In the genomic region with DNA sequence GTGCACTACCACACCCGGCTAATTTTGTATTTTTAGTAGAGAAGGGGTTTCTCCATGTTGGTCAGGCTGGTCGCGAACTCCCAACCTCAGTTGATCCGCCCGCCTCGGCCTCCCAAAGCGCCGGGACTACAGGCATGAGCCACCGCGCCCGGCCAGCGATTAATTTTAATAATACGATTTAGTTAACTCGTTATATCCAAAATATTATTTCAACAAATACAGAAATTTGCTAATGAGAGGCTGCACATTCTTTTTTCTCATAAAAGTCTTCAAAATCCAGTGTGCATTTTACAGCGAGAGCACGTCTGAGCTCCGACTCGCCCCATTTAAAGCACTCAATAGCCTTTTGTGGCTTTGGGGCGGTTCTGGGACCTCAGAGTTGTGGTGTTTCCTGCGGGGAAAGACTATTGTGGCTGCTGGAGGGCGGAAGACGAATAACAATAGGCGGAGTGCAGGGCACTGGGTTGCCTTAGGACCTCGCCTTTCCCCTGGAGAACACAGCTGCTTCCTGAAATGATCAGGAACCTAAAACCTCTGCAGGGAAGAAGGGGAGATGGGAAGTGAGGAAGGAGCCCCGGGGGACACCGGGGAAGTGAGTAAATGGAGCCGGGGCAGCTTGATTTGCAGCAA, we compare ENCODE assay signal across 9 cellular contexts. TPM values are rescaled to one million over a fixed set of nuclear protein-coding genes. Genes with fewer than 3 reads are reported as not detected.
DNase-seq lines count a peak whose midpoint lies in the region; ATAC-seq, FAIRE-seq and TF ChIP-seq lines count a peak whose summit lies in the region.
"Had no signal": no experiment of that assay in that cellular context is flagged by ENCODE, and none has a peak within 500 bp of the region (broad histone marks: within the 10 kb centered on the region; RNA-seq: fewer than 3 reads in every experiment).

No MANE protein-coding gene starts in this region.

- peaks cover 22% of the 10 kb centered on the region for H3K4me1 Mint-ChIP-seq in osteocyte (ENCODE audit: unreplicated experiment)

- no CpG with 5 or more reads among the region's 27 CpGs for WGBS in neuronal stem cell (ENCODE audit: extremely low coverage in 2 of 2, insufficient read length in 2 of 2, insufficient replicate concordance in 1 of 2), 2 donors

- TF ChIP-seq CTCF in endothelial cell of umbilical vein (IDR thresholded peaks at IDR 0.05; ENCODE audit: extremely low read depth in 1 of 2, insufficient read depth in 1 of 2, low read depth in 1 of 2, low read length in 2 of 2) (no peak), osteocyte (IDR thresholded peaks at IDR 0.05) (no peak)

- H2BK12ac ChIP-seq in neuronal stem cell (ENCODE audit: low read length): no peak overlapping the region

- BruUV-seq in endothelial cell of umbilical vein (replicated peaks; lab: Mats Ljungman, UMichigan): no TSS peak

- no peak overlapping the region for H3K23ac ChIP-seq in neuronal stem cell (ENCODE audit: low read depth, low read length, poor library complexity)

- H3K18ac ChIP-seq in neuronal stem cell (ENCODE audit: low read length): peak overlapping the region; percentile 46

- H2AFZ ChIP-seq in endothelial cell of umbilical vein (ENCODE audit: low read depth, low read length) (peak overlapping the region; percentile 33), neuronal stem cell (ENCODE audit: low read length) (peak overlapping the region; percentile 87)

- ATAC-seq in GM21576 (IDR thresholded peaks at IDR 0.05; ENCODE audit: unreplicated experiment) (no peak), HG03097 (IDR thresholded peaks at IDR 0.05; ENCODE audit: low FRiP score, unreplicated experiment) (no peak)

- H4K8ac ChIP-seq in neuronal stem cell (ENCODE audit: low read depth, low read length): no peak overlapping the region

- H3K4me2 ChIP-seq in endothelial cell of umbilical vein (ENCODE audit: insufficient read depth, low read length) (peak overlapping the region; percentile 3), neuronal stem cell (ENCODE audit: insufficient read depth, low read length, poor library complexity, severe bottlenecking) (peak overlapping the region; percentile 22)

- H3K4me3 ChIP-seq in endothelial cell of umbilical vein (replicated peaks in 1 of 3; ENCODE audit: insufficient read depth in 1 of 3, low read depth in 1 of 3, low read length in 3 of 3) (no peak overlapping the region), neuronal stem cell (ENCODE audit: low read length in 2 of 2) (no peak overlapping the region)

- no peaks in the 10 kb centered on the region for H4K20me1 ChIP-seq in endothelial cell of umbilical vein (replicated peaks; ENCODE audit: control insufficient read depth, extremely low read depth, insufficient read depth, low read length)

- H3K9me3 ChIP-seq in ES-I3 (ENCODE audit: control insufficient read depth, insufficient read depth, low read length): no peaks in the 10 kb centered on the region
- no peaks in the 10 kb centered on the region for H3K9me3 ChIP-seq in endothelial cell of umbilical vein (replicated peaks; ENCODE audit: control insufficient read depth, insufficient read depth, low read length)
- peaks cover 0 to 2% of the 10 kb centered on the region in 2 donors for H3K9me3 ChIP-seq in neuronal stem cell (replicated peaks in 1 of 2; ENCODE audit: control insufficient read depth in 2 of 2, insufficient read depth in 1 of 2, low read depth in 1 of 2, low read length in 2 of 2)

- H3K27me3 Mint-ChIP-seq in osteocyte (ENCODE audit: unreplicated experiment): peaks cover 16% of the 10 kb centered on the region

- no peak overlapping the region for H3K14ac ChIP-seq in neuronal stem cell (ENCODE audit: low read length)

- no peak overlapping the region for H2AK5ac ChIP-seq in neuronal stem cell (ENCODE audit: low read depth, low read length)

- no peaks in the 10 kb centered on the region for H3K79me2 ChIP-seq in endothelial cell of umbilical vein (ENCODE audit: control insufficient read depth, insufficient read depth, low read length)

- H3K36me3 Mint-ChIP-seq in osteocyte (ENCODE audit: unreplicated experiment): no peaks in the 10 kb centered on the region

- FAIRE-seq in endothelial cell of umbilical vein (lab: Jason Lieb, UNC): peak; percentile 94

- dilution Hi-C loops in endothelial cell of umbilical vein (cut with MboI; ENCODE audit: extremely low pct_ligation_motif_present, low sequenced_read_pairs): no loop called here

- no peak overlapping the region for H3K4ac ChIP-seq in neuronal stem cell (ENCODE audit: low read length)

- H2BK5ac ChIP-seq in neuronal stem cell (ENCODE audit: low read length): no peak overlapping the region

- H3K79me1 ChIP-seq in neuronal stem cell (ENCODE audit: low read depth, low read length): no peaks in the 10 kb centered on the region

- TF ChIP-seq POLR2A in endothelial cell of umbilical vein (IDR thresholded peaks at IDR 0.05; ENCODE audit: low read depth, low read length): peak; percentile 31

- CTCF ChIA-PET in endothelial cell of umbilical vein (lab: Charles Lee): interaction anchor here (0.8 to 3.4 kb wide), 15 partner anchors 9 to 78 kb away, joined by 3 to 29 read pairs (median 5); partner anchors contain the start of genes HCFC1R1, THOC6 and ZNF205

- H3K27me3 ChIP-seq in endothelial cell of umbilical vein (ENCODE audit: control insufficient read depth in 2 of 2, insufficient read depth in 2 of 2, low read length in 2 of 2) (no peaks in the 10 kb centered on the region), neuronal stem cell (ENCODE audit: control insufficient read depth in 3 of 3, insufficient read depth in 3 of 3, low read depth in 1 of 3, low read length in 3 of 3) (peaks cover 0 to 24% (median 6%) of the 10 kb centered on the region in 3 experiments)

- H3K9me3 Mint-ChIP-seq in osteocyte (ENCODE audit: unreplicated experiment): no peaks in the 10 kb centered on the region

- DNase-seq in NCI-H69 (lab: John Stamatoyannopoulos, UW) (peak; percentile 57), endothelial cell of umbilical vein (ENCODE audit: low read depth, low spot score) (peak; percentile 91), neuronal stem cell (ENCODE audit: low spot score) (peak; percentile 51), osteocyte (ENCODE audit: extremely low spot score, unreplicated experiment) (no peak), SK-N-DZ (ENCODE audit: low spot score) (no peak)

- H2BK120ac ChIP-seq in neuronal stem cell (ENCODE audit: low read depth, low read length): no peak overlapping the region

- peak overlapping the region; percentile 53 for H3K27ac ChIP-seq in endothelial cell of umbilical vein (ENCODE audit: insufficient read depth, low read depth, low read length)
- peak overlapping the region; percentile 67 for H3K27ac ChIP-seq in neuronal stem cell (replicated peaks; ENCODE audit: low read length)

- H3K4me3 Mint-ChIP-seq in osteocyte (ENCODE audit: unreplicated experiment): no peak overlapping the region

- no peak overlapping the region for H2BK15ac ChIP-seq in neuronal stem cell (ENCODE audit: low read length)

- POLR2A ChIA-PET in endothelial cell of umbilical vein (lab: Charles Lee): interaction anchor here (0.6 to 1.3 kb wide), 4 partner anchors 14 to 342 kb away, joined by 3 to 5 read pairs (median 4); no protein-coding TSS in a partner anchor

- H3K9ac ChIP-seq in ES-I3 (ENCODE audit: low read depth, low read length): peak overlapping the region; percentile 52; the same call in 1 of the 2 replicates
- H3K9ac ChIP-seq in endothelial cell of umbilical vein (replicated peaks; ENCODE audit: extremely low read depth, insufficient read depth, low read length): no peak overlapping the region
- H3K9ac ChIP-seq in neuronal stem cell (ENCODE audit: low read depth, low read length, poor library complexity): no peak overlapping the region

- H4K91ac ChIP-seq in neuronal stem cell (ENCODE audit: low read depth, low read length, poor library complexity): no peak overlapping the region

- no peaks in the 10 kb centered on the region for H3K36me3 ChIP-seq in ES-I3 (ENCODE audit: insufficient read depth, low read length)
- H3K36me3 ChIP-seq in endothelial cell of umbilical vein (ENCODE audit: control insufficient read depth in 2 of 2, extremely low read depth in 1 of 2, insufficient read depth in 2 of 2, low read length in 2 of 2): no peaks in the 10 kb centered on the region
- H3K36me3 ChIP-seq in neuronal stem cell (replicated peaks in 1 of 2; ENCODE audit: control insufficient read depth in 2 of 2, insufficient read depth in 2 of 2, low read length in 2 of 2): no peaks in the 10 kb centered on the region

- H3K27ac Mint-ChIP-seq in osteocyte (ENCODE audit: unreplicated experiment): no peak overlapping the region

- H3K9me1 ChIP-seq in endothelial cell of umbilical vein (replicated peaks; ENCODE audit: control insufficient read depth, extremely low read depth, insufficient read depth, low read length): no peaks in the 10 kb centered on the region

- intact Hi-C loops in endothelial cell of umbilical vein (cut with micrococcal nuclease): loop anchor here (1.0 to 2.0 kb wide), 4 partner anchors 15 to 43 kb away; partner anchors contain the start of gene ZNF213

- peaks cover 21% of the 10 kb centered on the region for H3K4me1 ChIP-seq in ES-I3 (ENCODE audit: insufficient read depth, low read length)
- H3K4me1 ChIP-seq in endothelial cell of umbilical vein (ENCODE audit: control insufficient read depth, extremely low read depth, insufficient read depth, low read length): peaks cover 32% of the 10 kb centered on the region
- peaks cover 33% of the 10 kb centered on the region in 2 donors for H3K4me1 ChIP-seq in neuronal stem cell (ENCODE audit: control insufficient read depth in 2 of 2, insufficient read depth in 1 of 2, low read depth in 1 of 2, low read length in 2 of 2)

RNA-seq across cellular contexts. Expression of gene ZSCAN10, which starts 2.9 kb away (rescaled TPM):
- total RNA-seq in endothelial cell of umbilical vein (not detected in 2 replicates), osteocyte (not detected in 2 replicates)
- 0.08 TPM in 1 of 2 replicates, not detected in the other for polyA plus RNA-seq in endothelial cell of umbilical vein
- polyA plus RNA-seq in endothelial cell of umbilical vein (2011; cell fraction: cytosol; rRNA removed): not detected in 2 replicates
- not detected in 2 replicates for polyA plus RNA-seq in endothelial cell of umbilical vein (2011; cell fraction: nucleus; rRNA removed)
- not detected in 2 replicates for polyA plus RNA-seq in endothelial cell of umbilical vein (2012)
- polyA minus RNA-seq in endothelial cell of umbilical vein: not detected in 2 replicates
- polyA minus RNA-seq in endothelial cell of umbilical vein (2011; cell fraction: cytosol; rRNA and poly(A)+ RNA removed): not detected
- not detected in 2 replicates for polyA minus RNA-seq in endothelial cell of umbilical vein (2011; cell fraction: nucleus; rRNA and poly(A)+ RNA removed)
- 1.1 TPM for polyA plus RNA-seq in neuronal stem cell (2013, experiment 1 of 2)
- 1.1 TPM for polyA plus RNA-seq in neuronal stem cell (2013, experiment 2 of 2)
- not detected in 2 replicates for polyA plus RNA-seq in SK-N-DZ (2014; cell fraction: cytosol; rRNA removed)
- 0.69 TPM in 1 of 2 replicates, not detected in the other for polyA plus RNA-seq in SK-N-DZ (2014; cell fraction: nucleus; rRNA removed)
- total RNA-seq: RPMI7951 had no signal

RNA-seq across cellular contexts. Expression of gene ZNF205, which starts 10.4 kb away (rescaled TPM):
- 15.5 and 18.5 TPM in 2 replicates for total RNA-seq in endothelial cell of umbilical vein
- polyA plus RNA-seq in endothelial cell of umbilical vein: 19.0 and 30.1 TPM in 2 replicates
- polyA plus RNA-seq in endothelial cell of umbilical vein (2011; cell fraction: cytosol; rRNA removed): 14.3 and 20.6 TPM in 2 replicates
- 15.3 and 16.2 TPM in 2 replicates for polyA plus RNA-seq in endothelial cell of umbilical vein (2011; cell fraction: nucleus; rRNA removed)
- polyA plus RNA-seq in endothelial cell of umbilical vein (2012): 8.4 and 10.2 TPM in 2 replicates
- polyA minus RNA-seq in endothelial cell of umbilical vein: 5.1 and 6.5 TPM in 2 replicates
- polyA minus RNA-seq in endothelial cell of umbilical vein (2011; cell fraction: cytosol; rRNA and poly(A)+ RNA removed): 8.7 TPM
- polyA minus RNA-seq in endothelial cell of umbilical vein (2011; cell fraction: nucleus; rRNA and poly(A)+ RNA removed): 3.0 and 4.4 TPM in 2 replicates
- 10.4 TPM for polyA plus RNA-seq in neuronal stem cell (2013, experiment 1 of 2)
- 9.9 TPM for polyA plus RNA-seq in neuronal stem cell (2013, experiment 2 of 2)
- total RNA-seq in osteocyte: 14.8 and 15.9 TPM in 2 replicates
- polyA plus RNA-seq in SK-N-DZ (2014; cell fraction: cytosol; rRNA removed): 20.0 and 28.5 TPM in 2 replicates
- 26.1 and 28.8 TPM in 2 replicates for polyA plus RNA-seq in SK-N-DZ (2014; cell fraction: nucleus; rRNA removed)

RNA-seq across cellular contexts. Expression of gene ZNF213, which starts 32.9 kb away (rescaled TPM):
- total RNA-seq in endothelial cell of umbilical vein (8.0 and 9.8 TPM in 2 replicates), osteocyte (13.4 and 14.3 TPM in 2 replicates)
- polyA plus RNA-seq in endothelial cell of umbilical vein: 1.8 and 2.0 TPM in 2 replicates
- polyA plus RNA-seq in endothelial cell of umbilical vein (2011; cell fraction: cytosol; rRNA removed): 1.3 and 1.7 TPM in 2 replicates
- 0.87 and 0.90 TPM in 2 replicates for polyA plus RNA-seq in endothelial cell of umbilical vein (2011; cell fraction: nucleus; rRNA removed)
- polyA plus RNA-seq in endothelial cell of umbilical vein (2012): 6.0 and 6.4 TPM in 2 replicates
- polyA minus RNA-seq in endothelial cell of umbilical vein: 1.4 and 2.0 TPM in 2 replicates
- polyA minus RNA-seq in endothelial cell of umbilical vein (2011; cell fraction: cytosol; rRNA and poly(A)+ RNA removed): 3.5 TPM
- polyA minus RNA-seq in endothelial cell of umbilical vein (2011; cell fraction: nucleus; rRNA and poly(A)+ RNA removed): 0.72 and 1.5 TPM in 2 replicates
- polyA plus RNA-seq in neuronal stem cell (2013, experiment 1 of 2): 8.2 TPM
- 7.9 TPM for polyA plus RNA-seq in neuronal stem cell (2013, experiment 2 of 2)
- 6.1 and 7.0 TPM in 2 replicates for polyA plus RNA-seq in SK-N-DZ (2014; cell fraction: cytosol; rRNA removed)
- polyA plus RNA-seq in SK-N-DZ (2014; cell fraction: nucleus; rRNA removed): 7.0 and 9.3 TPM in 2 replicates

RNA-seq across cellular contexts. Expression of gene IL32, which starts 36.5 kb away (rescaled TPM):
- total RNA-seq in endothelial cell of umbilical vein: 55.7 and 127 TPM in 2 replicates
- 336 and 493 TPM in 2 replicates for polyA plus RNA-seq in endothelial cell of umbilical vein
- 252 and 322 TPM in 2 replicates for polyA plus RNA-seq in endothelial cell of umbilical vein (2011; cell fraction: cytosol; rRNA removed)
- 154 and 214 TPM in 2 replicates for polyA plus RNA-seq in endothelial cell of umbilical vein (2011; cell fraction: nucleus; rRNA removed)
- 194 and 480 TPM in 2 replicates for polyA plus RNA-seq in endothelial cell of umbilical vein (2012)
- polyA minus RNA-seq in endothelial cell of umbilical vein: 105 and 133 TPM in 2 replicates
- polyA minus RNA-seq in endothelial cell of umbilical vein (2011; cell fraction: cytosol; rRNA and poly(A)+ RNA removed): 6.2 TPM
- 41.2 and 59.8 TPM in 2 replicates for polyA minus RNA-seq in endothelial cell of umbilical vein (2011; cell fraction: nucleus; rRNA and poly(A)+ RNA removed)
- 0.81 TPM for polyA plus RNA-seq in neuronal stem cell (2013, experiment 1 of 2)
- polyA plus RNA-seq in neuronal stem cell (2013, experiment 2 of 2): 0.69 TPM
- 8.8 and 13.2 TPM in 2 replicates for total RNA-seq in osteocyte
- not detected in 2 replicates for polyA plus RNA-seq in SK-N-DZ (2014; cell fraction: cytosol; rRNA removed)
- not detected in 2 replicates for polyA plus RNA-seq in SK-N-DZ (2014; cell fraction: nucleus; rRNA removed)

RNA-seq across cellular contexts. Expression of gene MMP25, which starts 55.6 kb away (rescaled TPM):
- total RNA-seq in endothelial cell of umbilical vein (0.21 and 0.35 TPM in 2 replicates), osteocyte (3.0 and 3.6 TPM in 2 replicates)
- 0.08 and 0.13 TPM in 2 replicates for polyA plus RNA-seq in endothelial cell of umbilical vein
- polyA plus RNA-seq in endothelial cell of umbilical vein (2011; cell fraction: cytosol; rRNA removed): 0.03 and 0.04 TPM in 2 replicates
- not detected in 2 replicates for polyA plus RNA-seq in endothelial cell of umbilical vein (2011; cell fraction: nucleus; rRNA removed)
- 0.37 and 0.94 TPM in 2 replicates for polyA plus RNA-seq in endothelial cell of umbilical vein (2012)
- 0.07 and 0.08 TPM in 2 replicates for polyA minus RNA-seq in endothelial cell of umbilical vein
- not detected for polyA minus RNA-seq in endothelial cell of umbilical vein (2011; cell fraction: cytosol; rRNA and poly(A)+ RNA removed)
- polyA minus RNA-seq in endothelial cell of umbilical vein (2011; cell fraction: nucleus; rRNA and poly(A)+ RNA removed): 0.10 TPM in 1 of 2 replicates, not detected in the other
- polyA plus RNA-seq in neuronal stem cell (2013, experiment 1 of 2): 0.28 TPM
- 0.26 TPM for polyA plus RNA-seq in neuronal stem cell (2013, experiment 2 of 2)
- polyA plus RNA-seq in SK-N-DZ (2014; cell fraction: cytosol; rRNA removed): not detected in 2 replicates
- polyA plus RNA-seq in SK-N-DZ (2014; cell fraction: nucleus; rRNA removed): not detected in 2 replicates
- total RNA-seq: RPMI7951 had no signal

Comparison
In these comparisons a context has a peak if more than half of its experiments do, and no peak if none do; other contexts are left out.
1. DNase-seq: peak in NCI-H69 (single experiment), endothelial cell of umbilical vein (single experiment) and neuronal stem cell (single experiment); none in osteocyte (single experiment) and SK-N-DZ (single experiment).